In the genomic region with DNA sequence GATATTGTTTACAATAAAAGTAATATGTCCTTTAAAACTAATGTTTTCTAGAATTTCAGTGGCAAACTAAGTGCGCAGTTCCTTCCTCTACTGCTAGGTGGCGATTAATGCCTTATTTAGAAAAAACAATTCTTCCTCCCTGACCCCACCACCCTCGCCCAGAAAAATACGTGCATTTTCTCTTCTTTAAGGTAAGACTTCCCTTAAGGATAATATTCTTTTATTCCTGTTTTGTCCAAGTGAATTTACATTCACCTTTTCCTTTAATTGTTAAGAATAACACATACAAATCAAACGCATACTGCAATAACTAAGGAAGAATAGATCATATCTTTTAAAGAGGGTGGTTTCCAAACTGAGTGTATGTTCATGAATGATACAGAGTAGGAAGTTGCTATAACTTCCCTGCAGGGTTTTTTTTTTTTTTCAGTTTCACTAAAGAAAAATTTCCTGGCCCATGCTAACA, we compare ENCODE assay signal across 2 cellular contexts.
TF ChIP-seq lines count a peak whose summit lies in the region.

No MANE protein-coding gene starts in this region.

TF ChIP-seq in H1, 55 proteins besides CTCF, POLR2A, EP300 and RAD21:
- TF ChIP-seq TAF1 (IDR thresholded peaks at IDR 0.05; ENCODE audit: low read depth, low read length) (no peak), KDM1A (IDR thresholded peaks at IDR 0.05; ENCODE audit: borderline replicate concordance, low read length) (no peak), BCL11A (IDR thresholded peaks at IDR 0.05; ENCODE audit: low read depth in 2 of 2, low read length in 2 of 2) (no peak), JUND (IDR thresholded peaks at IDR 0.05; ENCODE audit: low read length) (no peak), SRF (IDR thresholded peaks at IDR 0.05; ENCODE audit: low read depth, low read length) (no peak; the same call in 1 of the 2 replicates), TCF12 (IDR thresholded peaks at IDR 0.05; ENCODE audit: low read depth, low read length) (no peak), GTF2F1 (IDR thresholded peaks at IDR 0.05; ENCODE audit: borderline replicate concordance, low read depth, low read length) (no peak), JUN (IDR thresholded peaks at IDR 0.05; ENCODE audit: low read depth, low read length) (no peak), KDM5A (IDR thresholded peaks at IDR 0.05; ENCODE audit: low read length) (no peak), CHD7 (IDR thresholded peaks at IDR 0.05; ENCODE audit: insufficient replicate concordance, low read length) (no peak), FOSL1 (IDR thresholded peaks at IDR 0.05; ENCODE audit: insufficient read depth, low read depth, low read length) (no peak), SIRT6 (IDR thresholded peaks at IDR 0.05; ENCODE audit: low read length) (no peak), ZNF274 (IDR thresholded peaks at IDR 0.05; ENCODE audit: borderline replicate concordance, extremely low read depth, low read length) (no peak)

TF ChIP-seq in neural cell, 6 proteins besides CTCF, POLR2A, EP300 and RAD21:
- TF ChIP-seq EZH2 (IDR thresholded peaks at IDR 0.05; ENCODE audit: borderline replicate concordance, insufficient read depth, low read length, poor library complexity, severe bottlenecking) (no peak), SMC3 (conservative IDR thresholded peaks at IDR 0.05; ENCODE audit: poor library complexity) (peak; percentile 59)
